8 cellular contexts compared by ENCODE assay signal in the genomic region with DNA sequence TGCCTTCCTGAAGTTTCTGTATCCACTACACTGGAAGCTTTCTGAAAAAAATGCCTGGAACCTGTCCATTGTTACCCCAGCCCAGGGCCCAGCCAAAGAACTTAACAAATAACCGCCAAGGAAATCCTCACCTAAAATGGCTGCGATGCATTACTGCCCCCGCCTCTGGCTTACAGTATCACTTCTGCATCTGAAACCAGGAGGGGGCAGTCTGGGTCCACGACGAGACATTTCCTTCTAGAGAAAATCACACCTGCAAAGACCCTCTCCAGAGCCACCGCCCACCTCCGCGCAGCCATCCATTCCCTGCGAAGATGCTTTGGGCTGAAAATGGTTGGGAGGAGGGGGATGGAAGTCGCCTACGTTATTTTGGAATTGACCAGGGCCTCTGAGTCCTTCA. TPM values are rescaled to one million over a fixed set of nuclear protein-coding genes. Genes with fewer than 3 reads are reported as not detected.
DNase-seq lines count a peak whose midpoint lies in the region; ATAC-seq and TF ChIP-seq lines count a peak whose summit lies in the region.

No MANE protein-coding gene starts in this region.

- H3K4me3 ChIP-seq in Peyer's patch, result no peak overlapping the region
- no peak overlapping the region for H3K4me3 ChIP-seq in cardiac fibroblast (replicated peaks in 1 of 2; ENCODE audit: low read depth in 2 of 2, low read length in 2 of 2)
- no peak overlapping the region for H3K4me3 ChIP-seq in neutrophil (ENCODE audit: low read depth in 1 of 2, low read length in 1 of 2)

- H3K27ac ChIP-seq in Peyer's patch (no peak overlapping the region), neutrophil (no peak overlapping the region)

- no peak for TF ChIP-seq POLR2A in Peyer's patch (IDR thresholded peaks at IDR 0.05)

- H3K27me3 ChIP-seq in Peyer's patch (no peaks in the 10 kb centered on the region), neutrophil (no peaks in the 10 kb centered on the region)

- ATAC-seq in GM19324 (IDR thresholded peaks at IDR 0.05; ENCODE audit: low FRiP score, unreplicated experiment), result no peak

- peak in 4 of 6 experiments; percentile 29 to 48 (median 38) for TF ChIP-seq CTCF in Peyer's patch (IDR thresholded peaks at IDR 0.05)
- TF ChIP-seq CTCF in cardiac fibroblast (IDR thresholded peaks at IDR 0.05; ENCODE audit: low read depth, low read length), result peak; percentile 43
- TF ChIP-seq CTCF in neutrophil (IDR thresholded peaks at IDR 0.05), result peak; percentile 40

- H3K4me1 ChIP-seq in Peyer's patch (no peaks in the 10 kb centered on the region), neutrophil (ENCODE audit: control insufficient read depth in 1 of 2, insufficient read depth in 1 of 2, low read depth in 1 of 2, low read length in 1 of 2) (peaks cover 14 to 16% of the 10 kb centered on the region in 2 experiments)

- DNase-seq in activated gamma-delta T cell treated with Interleukin-2 at 50 U/mL for 16 hours (peak; percentile 16), activated gamma-delta T cell (lab: John Stamatoyannopoulos, UW) (no peak), Peyer's patch (peak in 2 of 3 donors; percentile 36 to 59), cardiac fibroblast (ENCODE audit: low read depth in 2 of 2) (peak; percentile 17 to 41), hippocampal formation (lab: John Stamatoyannopoulos, UW) (no peak), NCI-H2081 treated with DMSO at 0.1 percent for 48 hours (lab: John Stamatoyannopoulos, UW) (no peak)

- H3K9me3 ChIP-seq in Peyer's patch, result no peaks in the 10 kb centered on the region
- H3K9me3 ChIP-seq in neutrophil, result no peaks in the 10 kb centered on the region

- H3K36me3 ChIP-seq in Peyer's patch (peaks cover 0 to 53% (median 0%) of the 10 kb centered on the region in 3 donors), neutrophil (peaks cover 66% of the 10 kb centered on the region)

RNA-seq across cellular contexts. Expression of a gene that starts 22.4 kb away (rescaled TPM):
- 1 to 10 TPM in 3 of 4 donors, not detected in 1; 1.8 to 3.7 (median 3.6) TPM for total RNA-seq in Peyer's patch

RNA-seq across cellular contexts. Expression of a gene that starts 33.4 kb away (rescaled TPM):
- total RNA-seq in Peyer's patch, result 10 to 100 TPM; 45.4 to 81.4 (median 69.1) TPM

RNA-seq across cellular contexts. Expression of a gene that starts 55.7 kb away (rescaled TPM):
- total RNA-seq in Peyer's patch, result not detected

Comparison
In these comparisons a context has a peak if more than half of its experiments do, and no peak if none do; other contexts are left out.
1. DNase-seq: peak in activated gamma-delta T cell treated with Interleukin-2 at 50 U/mL for 16 hours (single experiment), Peyer's patch (2 of 3) and cardiac fibroblast (2 of 2); none in activated gamma-delta T cell (single experiment), hippocampal formation (0 of 2) and NCI-H2081 treated with DMSO at 0.1 percent for 48 hours (single experiment).
2. Peak in every context shown above with its lines, with median percentiles within 50 percentile points of each other: CTCF ChIP-seq.